In genomic region chr2:234175649-234176048, GRCh38 we compare ENCODE assay signal across 2 cellular contexts.
TF ChIP-seq lines count a peak whose summit lies in the region.

No MANE protein-coding gene starts in this region.

TF ChIP-seq in HCT116, 20 proteins besides CTCF, POLR2A, EP300 and RAD21 (continued from another document):
- TF ChIP-seq ZBTB33 (IDR thresholded peaks at IDR 0.05; ENCODE audit: extremely low read depth, insufficient replicate concordance, low read length) (no peak), REST (IDR thresholded peaks at IDR 0.05; ENCODE audit: low read depth) (no peak), ZFX (IDR thresholded peaks at IDR 0.05) (no peak)
TF ChIP-seq in HCT116: peak in this region for 0.

TF ChIP-seq in HepG2, 621 proteins besides CTCF, POLR2A, EP300 and RAD21 (continued from another document):
- TF ChIP-seq ZBTB8A (CRISPR knock-in tag; IDR thresholded peaks at IDR 0.05; ENCODE audit: borderline replicate concordance, low read depth) (no peak), ZNF451 (CRISPR knock-in tag; IDR thresholded peaks at IDR 0.05) (no peak)
